ENCODE assay signal across 12 cellular contexts in the genomic region with DNA sequence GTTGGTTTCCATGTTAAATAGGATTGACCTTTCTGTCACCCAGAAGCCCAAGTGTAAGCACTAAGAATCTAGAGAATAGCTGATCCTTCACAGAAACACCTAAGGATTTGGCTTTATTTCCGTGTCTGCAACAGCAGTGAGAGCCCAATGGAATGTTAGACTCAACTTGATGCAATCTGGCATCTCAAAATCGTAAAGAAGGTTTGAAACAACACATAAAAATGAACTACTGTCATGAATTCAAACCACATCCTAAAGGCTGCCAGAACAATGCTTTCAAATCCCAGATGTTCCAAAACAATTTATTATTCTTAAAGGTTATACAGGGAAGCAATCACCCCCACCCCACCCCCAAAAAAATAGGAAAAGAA. TPM values are rescaled to one million over a fixed set of nuclear protein-coding genes. Genes with fewer than 3 reads are reported as not detected.
A peak's percentile ranks its signal among the peaks of the same experiment; 100 is the strongest.
DNase-seq lines count a peak whose midpoint lies in the region; ATAC-seq and TF ChIP-seq lines count a peak whose summit lies in the region.
"Had no signal": no experiment of that assay in that cellular context is flagged by ENCODE, and none has a peak within 500 bp of the region (broad histone marks: within the 10 kb centered on the region; RNA-seq: fewer than 3 reads in every experiment).

No MANE protein-coding gene starts in this region.

- no peak for ATAC-seq in GM21526 (IDR thresholded peaks at IDR 0.05; ENCODE audit: low FRiP score, unreplicated experiment)
- ATAC-seq in GM19328 (IDR thresholded peaks at IDR 0.05; ENCODE audit: unreplicated experiment), result no peak
- ATAC-seq: activated T-cell treated with anti-CD3 and anti-CD28 coated beads, Interleukin-2, amount 50 U/mL, for 72 hours had no signal

- peak overlapping the region; percentile 94 for H3K27ac ChIP-seq in smooth muscle cell (ENCODE audit: low read depth)

- no peaks in the 10 kb centered on the region for H3K9me3 ChIP-seq in smooth muscle cell (replicated peaks; ENCODE audit: low read depth)

- H3K4me3 ChIP-seq in fibroblast of villous mesenchyme (ENCODE audit: low read depth, low read length) (no peak overlapping the region), smooth muscle cell (no peak overlapping the region)
- H3K4me3 ChIP-seq: skin epidermis had no signal

- peaks cover 5% of the 10 kb centered on the region for H3K4me1 ChIP-seq in smooth muscle cell (ENCODE audit: low read depth)

- peak overlapping the region; percentile 24 for H3K4me2 ChIP-seq in smooth muscle cell

- H3K9ac ChIP-seq in smooth muscle cell (ENCODE audit: low read depth), result peak overlapping the region; percentile 68

- H4K20me1 ChIP-seq in smooth muscle cell (ENCODE audit: low read depth), result no peaks in the 10 kb centered on the region

- H3K79me2 ChIP-seq in smooth muscle cell (ENCODE audit: low read depth), result no peaks in the 10 kb centered on the region

- WGBS in smooth muscle cell (ENCODE audit: low lambda C conversion rate), result 24% methylated on average over 2 of the region's 2 CpGs

- no peaks in the 10 kb centered on the region for H3K36me3 ChIP-seq in smooth muscle cell (ENCODE audit: low read depth)

- TF ChIP-seq CTCF in fibroblast of villous mesenchyme (IDR thresholded peaks at IDR 0.05; ENCODE audit: insufficient read depth, low read depth, low read length) (no peak), smooth muscle cell (IDR thresholded peaks at IDR 0.05; ENCODE audit: borderline replicate concordance, insufficient read depth, poor library complexity, severe bottlenecking) (no peak)

- no peaks in the 10 kb centered on the region for H3K27me3 ChIP-seq in smooth muscle cell (ENCODE audit: low read depth)

- DNase-seq in HCEC 1CT (peak; percentile 90), amniotic stem cell (lab: John Stamatoyannopoulos, UW) (peak; percentile 43), fibroblast of villous mesenchyme (ENCODE audit: low read depth) (peak; percentile 97), smooth muscle cell (lab: John Stamatoyannopoulos, UW; ENCODE audit: unreplicated experiment) (no peak), middle frontal gyrus (ENCODE audit: extremely low spot score, low spot score) (no peak), GF-D8 (lab: John Stamatoyannopoulos, UW) (no peak)
- DNase-seq: activated B cell treated with CpG ODN at 0.5 μM for 24 hours; activated T-cell treated with anti-CD3 and anti-CD28 coated beads, Interleukin-2, amount 50 U/mL, for 72 hours; NCI-H510A had no signal

- H2AFZ ChIP-seq in smooth muscle cell (ENCODE audit: low read depth), result no peak overlapping the region

- peaks cover 28% of the 10 kb centered on the region for H3F3A ChIP-seq in smooth muscle cell (ENCODE audit: low read depth)

RNA-seq across cellular contexts. Expression of a gene that starts 18.6 kb away (rescaled TPM):
- total RNA-seq in fibroblast of villous mesenchyme (57.0 and 109 TPM in 2 replicates), smooth muscle cell (31.6 and 42.1 TPM in 2 replicates)
- 14.4 and 18.2 TPM in 2 replicates for polyA plus RNA-seq in smooth muscle cell
- total RNA-seq: activated B cell treated with CpG ODN at 0.5 μM for 24 hours had no signal

Comparison
In these comparisons a context has a peak if more than half of its experiments do, and no peak if none do; other contexts are left out.
1. DNase-seq: peak in HCEC 1CT (single experiment), amniotic stem cell (single experiment) and fibroblast of villous mesenchyme (single experiment); none in smooth muscle cell (single experiment), middle frontal gyrus (single experiment) and GF-D8 (single experiment).